Comparison of ENCODE assay signal across 21 cellular contexts in genomic region chr2:107093426-107093957, GRCh38.
DNase-seq lines count a peak whose midpoint lies in the region; ATAC-seq and TF ChIP-seq lines count a peak whose summit lies in the region.
"Had no signal": no experiment of that assay in that cellular context is flagged by ENCODE, and none has a peak within 500 bp of the region (broad histone marks: within the 10 kb centered on the region; RNA-seq: fewer than 3 reads in every experiment).

No MANE protein-coding gene starts in this region.

- no peak overlapping the region for H3K9ac ChIP-seq in endodermal cell (ENCODE audit: extremely low read depth, low read length, poor library complexity, severe bottlenecking)
- H3K9ac ChIP-seq: BLaER1 had no signal

- H3K9me3 Mint-ChIP-seq in endodermal cell = no peaks in the 10 kb centered on the region

- H3K4me3 ChIP-seq in endodermal cell (ENCODE audit: low read length) (no peak overlapping the region), thyroid gland (replicated peaks in 1 of 3) (no peak overlapping the region)
- H3K4me3 ChIP-seq: BLaER1 had no signal

- intact Hi-C loops in thyroid gland (cut with DNase I) = no loop called here

- TF ChIP-seq POLR2A in thyroid gland (IDR thresholded peaks at IDR 0.05) = no peak

- H3K27me3 Mint-ChIP-seq in endodermal cell (ENCODE audit: insufficient read depth) = peaks cover 6% of the 10 kb centered on the region
- H3K27me3 Mint-ChIP-seq: CD4-positive, alpha-beta memory T cell; CD4-positive, CD25-positive, alpha-beta regulatory T cell; CD8-positive, alpha-beta memory T cell had no signal

- 54% methylated on average over 4 of the region's 4 CpGs; no CpG with 5 or more reads in 1 of the 2 experiments for WGBS in endodermal cell (ENCODE audit: insufficient coverage in 1 of 2, insufficient read length in 1 of 2), 2 experiments
- WGBS in thyroid gland, 2 donors = 79 to 83% methylated on average over 4 of the region's 4 CpGs

- H3K27me3 ChIP-seq in endodermal cell (ENCODE audit: control insufficient read depth, insufficient read depth, low read length, poor library complexity, severe bottlenecking) (no peaks in the 10 kb centered on the region), thyroid gland (no peaks in the 10 kb centered on the region)
- H3K27me3 ChIP-seq: BE2C, BLaER1 had no signal

- H3K27ac ChIP-seq in endodermal cell (ENCODE audit: low read depth, low read length) = no peak overlapping the region
- no peak overlapping the region for H3K27ac ChIP-seq in thyroid gland
- H3K27ac ChIP-seq: BLaER1 had no signal

- H3K36me3 ChIP-seq in endodermal cell (ENCODE audit: control insufficient read depth, insufficient read depth, low read length) (no peaks in the 10 kb centered on the region), thyroid gland (no peaks in the 10 kb centered on the region)
- H3K36me3 ChIP-seq: BE2C, BLaER1 had no signal

- H3K4me1 ChIP-seq in endodermal cell (ENCODE audit: control insufficient read depth, insufficient read depth, low read length) = peaks cover 19% of the 10 kb centered on the region
- H3K4me1 ChIP-seq in thyroid gland = no peaks in the 10 kb centered on the region
- H3K4me1 ChIP-seq: BE2C, BLaER1 had no signal

- no peaks in the 10 kb centered on the region for H3K36me3 Mint-ChIP-seq in endodermal cell (ENCODE audit: low read depth)
- H3K36me3 Mint-ChIP-seq: CD14-positive monocyte; CD4-positive, alpha-beta memory T cell; CD4-positive, CD25-positive, alpha-beta regulatory T cell; CD8-positive, alpha-beta memory T cell had no signal

- no peak overlapping the region for H3K27ac Mint-ChIP-seq in endodermal cell
- H3K27ac Mint-ChIP-seq: CD14-positive monocyte; CD4-positive, CD25-positive, alpha-beta regulatory T cell had no signal

- H3K9me3 ChIP-seq in endodermal cell (ENCODE audit: control insufficient read depth, low read length) (no peaks in the 10 kb centered on the region), thyroid gland (no peaks in the 10 kb centered on the region)
- H3K9me3 ChIP-seq: BE2C, BLaER1 had no signal

- H3K4me3 Mint-ChIP-seq in endodermal cell = no peak overlapping the region
- H3K4me3 Mint-ChIP-seq: CD14-positive monocyte; CD4-positive, CD25-positive, alpha-beta regulatory T cell; CD8-positive, alpha-beta memory T cell had no signal

- H3K4me1 Mint-ChIP-seq in endodermal cell = peaks cover 72% of the 10 kb centered on the region
- H3K4me1 Mint-ChIP-seq: CD14-positive monocyte; CD4-positive, alpha-beta memory T cell; CD4-positive, CD25-positive, alpha-beta regulatory T cell; CD8-positive, alpha-beta memory T cell had no signal

- ATAC-seq in HG02798 (IDR thresholded peaks at IDR 0.05; ENCODE audit: poor library complexity, unreplicated experiment) = no peak

- peak; percentile 37 for TF ChIP-seq CTCF in endodermal cell (conservative IDR thresholded peaks at IDR 0.05)
- no peak for TF ChIP-seq CTCF in thyroid gland (IDR thresholded peaks at IDR 0.05)

- peak; percentile 30 for DNase-seq in NCI-H226
- peak; percentile 64 for DNase-seq in endodermal cell
- peak; percentile 40 to 42 for DNase-seq in thyroid gland
- DNase-seq in stimulated activated CD4-positive, alpha-beta T cell treated with anti-CD3 and anti-CD28 coated beads, Interleukin-2, amount 100 ng/mL, for 24 hours = no peak
- DNase-seq: 8988T; ACHN; BE2C; C1 segment of cervical spinal cord; CD4-positive, alpha-beta memory T cell; CD4-positive, CD25-positive, alpha-beta regulatory T cell; CD8-positive, alpha-beta memory T cell; COR-L47; DMS153; DMS53; DMS79; DND-41; EL; GDM1 had no signal

Comparison
In these comparisons a context has a peak if more than half of its experiments do, and no peak if none do; other contexts are left out.
1. DNase-seq: peak in NCI-H226 (single experiment), endodermal cell (single experiment) and thyroid gland (2 of 2); none in stimulated activated CD4-positive, alpha-beta T cell treated with anti-CD3 and anti-CD28 coated beads, Interleukin-2, amount 100 ng/mL, for 24 hours (0 of 2).